ENCODE assay signal across 19 cellular contexts in the genomic region with DNA sequence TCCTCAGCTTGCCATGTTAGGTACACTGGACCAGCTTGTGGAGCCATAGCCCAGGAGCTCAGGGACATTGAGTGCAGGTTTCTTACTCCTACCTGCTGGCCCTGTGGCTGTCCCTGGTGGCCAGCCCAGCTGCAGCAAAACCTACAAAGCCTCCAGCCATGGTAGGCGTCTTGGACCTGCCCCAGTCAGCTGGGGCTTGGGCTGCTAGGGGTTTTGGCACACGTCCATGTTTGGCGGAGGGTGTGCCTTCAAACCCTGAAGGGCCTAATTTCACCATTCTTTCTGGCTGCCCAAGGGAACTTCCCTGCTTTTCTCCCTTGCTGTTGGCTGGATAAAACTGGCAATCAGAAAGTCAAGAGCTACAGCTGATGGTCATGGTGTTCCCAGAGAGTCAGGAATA. TPM values are rescaled to one million over a fixed set of nuclear protein-coding genes. Genes with fewer than 3 reads are reported as not detected.
A peak's percentile ranks its signal among the peaks of the same experiment; 100 is the strongest.
DNase-seq lines count a peak whose midpoint lies in the region; ATAC-seq and TF ChIP-seq lines count a peak whose summit lies in the region.
"Had no signal": no experiment of that assay in that cellular context is flagged by ENCODE, and none has a peak within 500 bp of the region (broad histone marks: within the 10 kb centered on the region; RNA-seq: fewer than 3 reads in every experiment).

No MANE protein-coding gene starts in this region.

- CTCF ChIA-PET in RWPE1 (lab: Yijun Ruan, JAX), result interaction anchor here (0.6 to 1.9 kb wide), 9 partner anchors 12 to 609 kb away, joined by 3 to 17 read pairs (median 3); no protein-coding TSS in a partner anchor

- WGBS in spleen, 5 donors, result 63 to 88% (median 80%) methylated on average over 2 to 3 of the region's 3 CpGs

- peak; percentile 6 for ATAC-seq in sciatic nerve

- H3K36me3 ChIP-seq in spleen, result no peaks in the 10 kb centered on the region
- H3K36me3 ChIP-seq: heart right ventricle, prostate gland had no signal

- H3K9me3 ChIP-seq in spleen, result no peaks in the 10 kb centered on the region
- H3K9me3 ChIP-seq: BLaER1 treated with 17β-estradiol and CSF1 and Interleukin-3, amounts not matched to agents 10 nM and 100 nM; heart right ventricle; prostate gland; tibial nerve had no signal

- peaks cover 0 to 4% (median 0%) of the 10 kb centered on the region in 6 donors for H3K4me1 ChIP-seq in spleen
- H3K4me1 ChIP-seq: prostate gland had no signal

- TF ChIP-seq CTCF in RWPE1 (conservative IDR thresholded peaks at IDR 0.05; ENCODE audit: low read depth) (no peak), fibroblast of pulmonary artery (IDR thresholded peaks at IDR 0.05; ENCODE audit: low read length, missing control alignments) (no peak), spleen (IDR thresholded peaks at IDR 0.05 in 8 of 11, conservative IDR thresholded peaks at IDR 0.05 in 3 of 11) (no peak)

- H3K27ac ChIP-seq in RWPE1, result peak overlapping the region; percentile 53
- H3K27ac ChIP-seq in spleen, result no peak overlapping the region
- H3K27ac ChIP-seq: BLaER1 treated with 17β-estradiol and CSF1 and Interleukin-3, amounts not matched to agents 10 nM and 100 nM; prostate gland; VCaP had no signal

- H3K27me3 ChIP-seq in spleen (replicated peaks in 1 of 7), result no peaks in the 10 kb centered on the region
- H3K27me3 ChIP-seq: BLaER1 treated with 17β-estradiol and CSF1 and Interleukin-3, amounts not matched to agents 10 nM and 100 nM; heart right ventricle; tibial nerve had no signal

- POLR2A ChIA-PET in RWPE1 (lab: Yijun Ruan, JAX; ENCODE audit: low non-redundant PET), result no interaction called here

- no peak overlapping the region for H3K4me3 ChIP-seq in fibroblast of pulmonary artery (replicated peaks; ENCODE audit: low read depth, low read length)
- no peak overlapping the region for H3K4me3 ChIP-seq in spleen
- H3K4me3 ChIP-seq: BLaER1 treated with 17β-estradiol and CSF1 and Interleukin-3, amounts not matched to agents 10 nM and 100 nM; heart right ventricle; prostate gland; tibial nerve had no signal

- intact Hi-C loops in sciatic nerve (cut with DNase I) (no loop called here), spleen (cut with DNase I; ENCODE audit: low total_unique reads) (no loop called here)

- TF ChIP-seq POLR2A in spleen (IDR thresholded peaks at IDR 0.05), result no peak

- DNase-seq in NCI-H345 (lab: John Stamatoyannopoulos, UW) (peak; percentile 37), NCI-H345 treated with DMSO at 0.1 percent for 48 hours (lab: John Stamatoyannopoulos, UW; ENCODE audit: unreplicated experiment) (no peak), RWPE1 (ENCODE audit: low spot score) (no peak), fibroblast of pulmonary artery (ENCODE audit: low read depth) (peak; percentile 3), sciatic nerve (ENCODE audit: low spot score) (no peak), spleen (no peak), ecto neural progenitor cell (ENCODE audit: low spot score) (no peak)
- no peak for DNase-seq in stimulated activated CD4-positive, alpha-beta T cell treated with anti-CD3 and anti-CD28 coated beads, Interleukin-2, amount 100 ng/mL, for 48 hours
- DNase-seq: natural killer cell, NCI-H226, SIG-M5 had no signal

RNA-seq across cellular contexts. Expression of a gene that starts 25.4 kb away (rescaled TPM):
- not detected for total RNA-seq in sciatic nerve
- total RNA-seq in spleen, result not detected
- under 1 TPM in 2 of 3 donors, not detected in 1; 0.06 to 0.11 TPM for polyA plus RNA-seq in spleen
- total RNA-seq: activated CD8-positive, alpha-beta T cell treated with anti-CD3 and anti-CD28 coated beads for 36 hours; activated naive CD8-positive, alpha-beta T cell treated with anti-CD3 and anti-CD28 coated beads for 36 hours; activated T-cell treated with anti-CD3 and anti-CD28 coated beads, Interleukin-2, amount 50 U/mL, for 72 hours; natural killer cell; tibial nerve had no signal

RNA-seq across cellular contexts. Expression of a gene that starts 31.6 kb away (rescaled TPM):
- 60.0 TPM for total RNA-seq in sciatic nerve
- total RNA-seq in spleen, result 10 to 100 TPM in 2 of 7 donors, 1 to 10 TPM in 5; 4.0 to 24.6 (median 6.6) TPM
- polyA plus RNA-seq in spleen, result 1 to 10 TPM; 1.1 to 5.9 (median 2.0) TPM

Comparison
In these comparisons a context has a peak if more than half of its experiments do, and no peak if none do; other contexts are left out.
1. DNase-seq: peak in NCI-H345 (single experiment) and fibroblast of pulmonary artery (single experiment); none in NCI-H345 treated with DMSO at 0.1 percent for 48 hours (single experiment), RWPE1 (single experiment), sciatic nerve (single experiment), spleen (single experiment), stimulated activated CD4-positive, alpha-beta T cell treated with anti-CD3 and anti-CD28 coated beads, Interleukin-2, amount 100 ng/mL, for 48 hours (0 of 2) and ecto neural progenitor cell (single experiment).